Comparison of ENCODE assay signal across 1 cellular context in the genomic region with DNA sequence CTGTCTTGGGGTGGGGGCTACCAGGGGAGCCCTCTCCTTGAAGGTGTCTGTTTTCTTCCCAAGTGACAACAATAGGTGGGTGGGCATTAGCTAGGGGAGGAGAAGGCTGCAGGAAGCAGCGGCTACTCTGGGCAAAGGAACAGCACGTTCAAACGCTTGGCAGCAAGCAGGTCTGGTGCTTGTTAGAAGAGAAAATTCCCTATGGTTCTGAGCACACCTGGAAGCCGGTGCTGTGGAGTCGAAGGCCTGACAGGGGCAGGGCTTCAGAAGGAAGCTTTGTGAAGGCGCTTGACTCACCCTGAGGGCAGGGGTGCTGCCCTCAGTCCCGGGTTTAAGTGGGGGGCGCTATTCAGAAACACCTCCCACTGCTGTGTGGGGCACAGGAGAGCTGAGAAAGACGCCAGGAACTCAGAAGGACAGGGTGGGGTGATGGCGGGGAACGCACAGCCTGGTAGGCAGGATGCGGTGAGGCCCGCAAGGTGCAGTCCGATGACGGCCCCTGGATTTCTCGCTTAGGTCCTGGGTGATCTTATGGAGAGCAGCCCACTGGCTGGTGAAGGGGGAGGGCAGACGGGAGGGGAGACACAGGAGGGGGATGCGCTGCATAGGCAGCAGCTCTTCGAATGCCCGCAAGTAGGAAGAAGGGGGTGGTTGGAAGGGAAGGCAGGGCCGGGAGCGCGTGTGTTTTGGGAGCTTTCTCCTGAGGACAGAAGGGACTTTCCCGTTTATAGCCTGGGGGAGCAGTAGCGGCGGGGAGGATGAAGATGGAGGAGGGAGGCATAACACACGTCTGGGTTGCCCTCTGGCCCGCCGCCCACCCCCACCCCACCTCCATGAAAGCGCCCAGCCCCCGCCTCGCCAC.
TF ChIP-seq lines count a peak whose summit lies in the region.

No MANE protein-coding gene starts in this region.

TF ChIP-seq in IMR-90, 13 proteins besides CTCF, POLR2A, EP300 and RAD21:
- TF ChIP-seq NFE2L2 (IDR thresholded peaks at IDR 0.05; ENCODE audit: low read depth, low read length) (no peak), CHD1 (IDR thresholded peaks at IDR 0.05; ENCODE audit: low read depth, low read length) (no peak), MAFK (IDR thresholded peaks at IDR 0.05; ENCODE audit: low read depth, low read length) (no peak), MXI1 (IDR thresholded peaks at IDR 0.05; ENCODE audit: borderline replicate concordance, low read depth, low read length) (no peak), SMC3 (IDR thresholded peaks at IDR 0.05; ENCODE audit: low read depth, low read length) (no peak), RCOR1 (IDR thresholded peaks at IDR 0.05; ENCODE audit: insufficient replicate concordance, low read length) (no peak), FOS (IDR thresholded peaks at IDR 0.05; ENCODE audit: low read depth, low read length) (no peak), BHLHE40 (IDR thresholded peaks at IDR 0.05; ENCODE audit: low read depth, low read length) (no peak), MAZ (IDR thresholded peaks at IDR 0.05; ENCODE audit: borderline replicate concordance, low read depth, low read length) (no peak), RFX5 (IDR thresholded peaks at IDR 0.05; ENCODE audit: low read depth, low read length) (no peak), CEBPB (IDR thresholded peaks at IDR 0.05; ENCODE audit: low read depth, low read length) (no peak)
- TF ChIP-seq, protein P1, sequence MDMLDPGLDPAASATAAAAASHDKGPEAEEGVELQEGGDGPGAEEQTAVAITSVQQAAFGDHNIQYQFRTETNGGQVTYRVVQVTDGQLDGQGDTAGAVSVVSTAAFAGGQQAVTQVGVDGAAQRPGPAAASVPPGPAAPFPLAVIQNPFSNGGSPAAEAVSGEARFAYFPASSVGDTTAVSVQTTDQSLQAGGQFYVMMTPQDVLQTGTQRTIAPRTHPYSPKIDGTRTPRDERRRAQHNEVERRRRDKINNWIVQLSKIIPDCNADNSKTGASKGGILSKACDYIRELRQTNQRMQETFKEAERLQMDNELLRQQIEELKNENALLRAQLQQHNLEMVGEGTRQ (IDR thresholded peaks at IDR 0.05; ENCODE audit: low read depth, low read length) = no peak
- TF ChIP-seq, protein P2, sequence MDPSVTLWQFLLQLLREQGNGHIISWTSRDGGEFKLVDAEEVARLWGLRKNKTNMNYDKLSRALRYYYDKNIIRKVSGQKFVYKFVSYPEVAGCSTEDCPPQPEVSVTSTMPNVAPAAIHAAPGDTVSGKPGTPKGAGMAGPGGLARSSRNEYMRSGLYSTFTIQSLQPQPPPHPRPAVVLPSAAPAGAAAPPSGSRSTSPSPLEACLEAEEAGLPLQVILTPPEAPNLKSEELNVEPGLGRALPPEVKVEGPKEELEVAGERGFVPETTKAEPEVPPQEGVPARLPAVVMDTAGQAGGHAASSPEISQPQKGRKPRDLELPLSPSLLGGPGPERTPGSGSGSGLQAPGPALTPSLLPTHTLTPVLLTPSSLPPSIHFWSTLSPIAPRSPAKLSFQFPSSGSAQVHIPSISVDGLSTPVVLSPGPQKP (IDR thresholded peaks at IDR 0.05; ENCODE audit: borderline replicate concordance, low read depth, low read length) = no peak
